1 cellular context compared by ENCODE assay signal in genomic region chr1:108036796-108037545, GRCh38.
TF ChIP-seq lines count a peak whose summit lies in the region.

No MANE protein-coding gene starts in this region.

TF ChIP-seq in K562, 482 proteins besides CTCF, POLR2A, EP300 and RAD21 (continued from another document):
- no peak for TF ChIP-seq ZNF398 (CRISPR knock-in tag; IDR thresholded peaks at IDR 0.05)
- TF ChIP-seq THAP12 (CRISPR knock-in tag; IDR thresholded peaks at IDR 0.05), result no peak
- TF ChIP-seq RBBP5 (IDR thresholded peaks at IDR 0.05; ENCODE audit: borderline replicate concordance, insufficient read depth, low read length, poor library complexity, severe bottlenecking), result no peak
- TF ChIP-seq ZNF778 (CRISPR knock-in tag; IDR thresholded peaks at IDR 0.05), result no peak
- no peak for TF ChIP-seq TCF3 (CRISPR knock-in tag; IDR thresholded peaks at IDR 0.05)
- no peak for TF ChIP-seq ZNF764 (CRISPR knock-in tag; IDR thresholded peaks at IDR 0.05; ENCODE audit: low read depth)
- TF ChIP-seq ESRRA (IDR thresholded peaks at IDR 0.05; ENCODE audit: borderline replicate concordance, low read depth), result 0 out of 2 replicates have a peak, but pooled peaks have one; percentile 23
- no peak for TF ChIP-seq NCOA1 (IDR thresholded peaks at IDR 0.05; ENCODE audit: low read depth)
- no peak for TF ChIP-seq TFAM (CRISPR knock-in tag; conservative IDR thresholded peaks at IDR 0.05)
- peak; percentile 83 for TF ChIP-seq RBM25 (IDR thresholded peaks at IDR 0.05; ENCODE audit: low read depth, low read length, severe bottlenecking)
- TF ChIP-seq NKRF (IDR thresholded peaks at IDR 0.05; ENCODE audit: borderline replicate concordance), result no peak
- no peak for TF ChIP-seq SMC3 (conservative IDR thresholded peaks at IDR 0.05; ENCODE audit: insufficient read depth, low read depth, low read length)
- no peak for TF ChIP-seq ZNF282 (CRISPR knock-in tag; IDR thresholded peaks at IDR 0.05)
